Comparison of ENCODE assay signal across 36 cellular contexts in genomic region chrX:34687095-34687494, GRCh38. TPM values are rescaled to one million over a fixed set of nuclear protein-coding genes. Genes with fewer than 3 reads are reported as not detected.
"Had no signal": no experiment of that assay in that cellular context is flagged by ENCODE, and none has a peak within 500 bp of the region (broad histone marks: within the 10 kb centered on the region; RNA-seq: fewer than 3 reads in every experiment).

No MANE protein-coding gene starts in this region.

- ATAC-seq: activated CD8-positive, alpha-beta T cell treated with anti-CD3 and anti-CD28 coated beads for 36 hours; activated naive CD4-positive, alpha-beta T cell treated with anti-CD3 and anti-CD28 coated beads, Interleukin-2, amount 50 U/mL, for 72 hours; activated T-cell treated with anti-CD3 and anti-CD28 coated beads, Interleukin-2, amount 50 U/mL, for 4 hours; activated T-cell treated with anti-CD3 and anti-CD28 coated beads, Interleukin-2, amount 50 U/mL, for 72 hours; activated T-helper 17 cell treated with anti-CD3 and anti-CD28 coated beads, Interleukin-2, amount 50 U/mL, for 72 hours; body of pancreas had no signal

- H3K9me3 ChIP-seq: adrenal gland, body of pancreas had no signal

- H3K27me3 ChIP-seq: adrenal gland, body of pancreas, brain microvascular endothelial cell, breast epithelium, cardiac muscle cell had no signal

- DNase-seq: activated B cell treated with CpG ODN at 0.5 μM for 24 hours; activated CD4-positive, alpha-beta memory T cell treated with anti-CD3 and anti-CD28 coated beads for 36 hours; activated CD4-positive, alpha-beta T cell treated with anti-CD3 and anti-CD28 coated beads for 4 hours; activated CD4-positive, alpha-beta T cell treated with anti-CD3 and anti-CD28 coated beads, Interleukin-2, amount 10 ng/mL, durations not matched to agents 24 days and 14 days; activated CD4-positive, alpha-beta T cell treated with anti-CD3 and anti-CD28 coated beads, Interleukin-2, amount 50 U/mL, for 1 hour; activated CD4-positive, alpha-beta T cell treated with anti-CD3 and anti-CD28 coated beads, Interleukin-2, amount 50 U/mL, for 4 hours; activated CD4-positive, CD25-positive, alpha-beta regulatory T cell treated with anti-CD3 and anti-CD28 coated beads, Interleukin-2, amount 50 U/mL, for 72 hours; activated CD8-positive, alpha-beta memory T cell treated with anti-CD3 and anti-CD28 coated beads, Interleukin-2, amount 50 U/mL, for 4 hours; activated CD8-positive, alpha-beta T cell treated with anti-CD3 and anti-CD28 coated beads for 36 hours; activated effector memory CD4-positive, alpha-beta T cell treated with anti-CD3 and anti-CD28 coated beads, Interleukin-2, amount 50 U/mL, for 16 hours; activated gamma-delta T cell treated with Interleukin-2 at 50 U/mL for 16 hours; activated naive CD4-positive, alpha-beta T cell; activated naive CD4-positive, alpha-beta T cell treated with anti-CD3 and anti-CD28 coated beads for 36 hours; activated naive CD4-positive, alpha-beta T cell treated with anti-CD3 and anti-CD28 coated beads, Interleukin-2, amount 50 U/mL, for 16 hours; activated naive CD8-positive, alpha-beta T cell treated with anti-CD3 and anti-CD28 coated beads for 36 hours; activated T-cell treated with anti-CD3 and anti-CD28 coated beads for 4 hours; activated T-cell treated with anti-CD3 and anti-CD28 coated beads, Interleukin-2, amount 50 U/mL, for 1 hour; activated T-cell treated with anti-CD3 and anti-CD28 coated beads, Interleukin-2, amount 50 U/mL, for 4 hours; activated T-cell treated with anti-CD3 and anti-CD28 coated beads, Interleukin-2, amount 50 U/mL, for 72 hours; adrenal gland; amniotic stem cell; aorta; body of pancreas; brain microvascular endothelial cell; caudate nucleus; cerebellar nuclear complex; T-helper 2 cell; T-helper 9 cell had no signal

- H3K27ac ChIP-seq: adrenal gland, body of pancreas, brain microvascular endothelial cell, breast epithelium, cardiac muscle cell, VCaP had no signal

- H3K4me3 ChIP-seq: adrenal gland, body of pancreas, breast epithelium, cardiac muscle cell had no signal

- H3K4me1 ChIP-seq: adrenal gland, body of pancreas, breast epithelium had no signal

- FAIRE-seq: TTC549 had no signal

- H3K36me3 ChIP-seq: adrenal gland, brain microvascular endothelial cell, breast epithelium, cardiac muscle cell had no signal

RNA-seq across cellular contexts. Expression of gene TMEM47, which starts 30.0 kb away (rescaled TPM):
- total RNA-seq: activated B cell treated with CpG ODN at 0.5 μM for 24 hours; activated CD4-positive, alpha-beta memory T cell treated with anti-CD3 and anti-CD28 coated beads for 36 hours; activated CD4-positive, alpha-beta T cell treated with anti-CD3 and anti-CD28 coated beads, Interleukin-2, amount 10 ng/mL, durations not matched to agents 24 days and 14 days; activated CD8-positive, alpha-beta memory T cell treated with anti-CD3 and anti-CD28 coated beads for 36 hours; activated CD8-positive, alpha-beta T cell treated with anti-CD3 and anti-CD28 coated beads for 36 hours; activated naive CD4-positive, alpha-beta T cell treated with anti-CD3 and anti-CD28 coated beads for 36 hours; activated naive CD4-positive, alpha-beta T cell treated with anti-CD3 and anti-CD28 coated beads, Interleukin-2, amount 50 U/mL, for 72 hours; activated naive CD8-positive, alpha-beta T cell treated with anti-CD3 and anti-CD28 coated beads for 36 hours; activated T-cell treated with anti-CD3 and anti-CD28 coated beads, Interleukin-2, amount 50 U/mL, for 72 hours; activated T-helper 1 cell treated with anti-CD3 and anti-CD28 coated beads, Interleukin-12 subunit alpha, Interleukin-12 subunit beta, Interleukin-2, Interleukin-4 antibody, amounts not matched to agents 30 ng/mL and 10 ng/mL and 1 ng/mL, durations not matched to agents 14 hours and 24 hours and 36 hours; activated T-helper 17 cell treated with anti-CD3 and anti-CD28 coated beads, Interleukin-2, amount 50 U/mL, for 72 hours had no signal
